8 cellular contexts compared by ENCODE assay signal in the genomic region with DNA sequence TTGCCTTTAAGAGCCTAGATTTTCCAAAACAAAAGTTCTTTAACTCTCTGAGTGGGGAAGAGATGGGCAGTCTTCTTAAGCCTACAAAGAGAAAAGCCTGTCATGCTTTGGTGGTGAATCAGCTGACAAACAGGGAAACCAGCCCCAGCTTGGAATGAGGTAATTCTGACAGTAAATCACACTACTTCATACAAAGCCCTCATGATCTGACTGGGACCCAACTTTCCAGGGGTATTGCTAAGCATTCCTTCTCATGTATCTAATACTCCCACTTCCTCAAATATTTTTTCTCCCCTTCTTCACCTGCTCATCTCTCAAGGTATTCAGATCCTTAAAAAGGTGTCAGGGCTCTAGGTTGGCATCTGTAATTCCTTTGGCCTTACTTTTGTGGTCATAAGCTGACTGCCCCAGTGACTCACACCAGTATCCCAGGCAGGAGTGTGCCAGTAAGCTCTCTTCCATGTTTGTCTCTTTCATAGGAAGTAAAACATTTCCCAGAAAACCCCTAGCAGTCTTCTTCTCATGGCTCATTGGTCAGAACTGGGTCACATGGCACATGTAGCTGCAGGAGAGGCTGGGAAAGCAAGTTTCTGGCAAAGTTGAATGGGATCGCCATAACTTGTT.
DNase-seq lines count a peak whose midpoint lies in the region; ATAC-seq and TF ChIP-seq lines count a peak whose summit lies in the region.

No MANE protein-coding gene starts in this region.

- in situ Hi-C loops in GM13976 (cut with MboI; ENCODE audit: low sequenced_read_pairs, unreplicated experiment), result no loop called here

- H3K4me3 ChIP-seq in GM12865 (ENCODE audit: low read depth, low read length) (no peak overlapping the region), skeletal muscle cell (ENCODE audit: low read depth, low read length) (no peak overlapping the region)

- DNase-seq in GM12865 (ENCODE audit: low read depth), result peak; percentile 10
- DNase-seq in RKO (ENCODE audit: low spot score), result peak; percentile 90
- DNase-seq in fibroblast of peridontal ligament (ENCODE audit: extremely low read depth), result peak; percentile 99
- peak; percentile 97 for DNase-seq in skeletal muscle cell (ENCODE audit: low read depth)
- DNase-seq in NCI-H1436 treated with DMSO at 0.1 percent for 48 hours (lab: John Stamatoyannopoulos, UW), result no peak
- no peak for DNase-seq in NOMO-1 treated with dmso at 0.1 percent for 144 hours (lab: John Stamatoyannopoulos, UW; ENCODE audit: unreplicated experiment)
- no peak for DNase-seq in GM13976 (ENCODE audit: low spot score)

- no peak for ATAC-seq in GM21423 (IDR thresholded peaks at IDR 0.05; ENCODE audit: unreplicated experiment)

- TF ChIP-seq CTCF in GM12865 (IDR thresholded peaks at IDR 0.05; ENCODE audit: insufficient read depth, low read depth, low read length, missing control alignments) (no peak), GM13976 (IDR thresholded peaks at IDR 0.05; ENCODE audit: borderline replicate concordance, control extremely low read depth, extremely low read depth, insufficient read depth, missing control alignments) (no peak)

Comparison
In these comparisons a context has a peak if more than half of its experiments do, and no peak if none do; other contexts are left out.
1. DNase-seq: peak in GM12865 (single experiment), RKO (single experiment), fibroblast of peridontal ligament (single experiment) and skeletal muscle cell (single experiment); none in NCI-H1436 treated with DMSO at 0.1 percent for 48 hours (single experiment), NOMO-1 treated with dmso at 0.1 percent for 144 hours (single experiment) and GM13976 (single experiment).